ENCODE assay signal across 8 cellular contexts in genomic region chr3:354433-354832, GRCh38.
A peak's percentile ranks its signal among the peaks of the same experiment; 100 is the strongest.
DNase-seq lines count a peak whose midpoint lies in the region; TF ChIP-seq lines count a peak whose summit lies in the region.

No MANE protein-coding gene starts in this region.

- no peaks in the 10 kb centered on the region for H3K36me3 Mint-ChIP-seq in T-helper 2 cell treated with Interferon-gamma antibody and Interleukin-4, amounts not matched to agents 5 μg/mL and 100 μg/mL, for 36 hours (ENCODE audit: low read depth)

- no peaks in the 10 kb centered on the region for H3K27me3 Mint-ChIP-seq in T-helper 2 cell treated with Interferon-gamma antibody and Interleukin-4, amounts not matched to agents 5 μg/mL and 100 μg/mL, for 36 hours (ENCODE audit: low read depth)

- peaks cover under 1% of the 10 kb centered on the region for H3K9me3 Mint-ChIP-seq in T-helper 2 cell treated with Interferon-gamma antibody and Interleukin-4, amounts not matched to agents 5 μg/mL and 100 μg/mL, for 36 hours

- H3K27ac Mint-ChIP-seq in T-helper 2 cell treated with Interferon-gamma antibody and Interleukin-4, amounts not matched to agents 5 μg/mL and 100 μg/mL, for 36 hours = no peak overlapping the region

- H3K27ac ChIP-seq in parathyroid adenoma = no peak overlapping the region

- no peak overlapping the region for H3K4me3 Mint-ChIP-seq in T-helper 2 cell treated with Interferon-gamma antibody and Interleukin-4, amounts not matched to agents 5 μg/mL and 100 μg/mL, for 36 hours

- peak; percentile 31 for DNase-seq in AG10803 (ENCODE audit: low read depth)
- DNase-seq in HFF-Myc (ENCODE audit: extremely low read depth, low read depth) = peak; percentile 7
- peak; percentile 84 for DNase-seq in NAMALWA (ENCODE audit: low spot score)
- peak; percentile 17 for DNase-seq in T-helper 2 cell treated with Interferon-gamma antibody and Interleukin-4, amounts not matched to agents 5 μg/mL and 100 μg/mL, for 36 hours (ENCODE audit: low spot score)
- DNase-seq in fibroblast of the aortic adventitia (ENCODE audit: low read depth) = peak; percentile 37
- no peak for DNase-seq in ureter (ENCODE audit: low spot score)

- no peaks in the 10 kb centered on the region for H3K9me3 ChIP-seq in parathyroid adenoma (ENCODE audit: control insufficient read depth, low read length)

- no peaks in the 10 kb centered on the region for H3K79me2 ChIP-seq in parathyroid adenoma

- no peaks in the 10 kb centered on the region for H3K4me1 ChIP-seq in parathyroid adenoma

- no peaks in the 10 kb centered on the region for H3K4me1 Mint-ChIP-seq in T-helper 2 cell treated with Interferon-gamma antibody and Interleukin-4, amounts not matched to agents 5 μg/mL and 100 μg/mL, for 36 hours (ENCODE audit: low read depth)

- H3K27me3 ChIP-seq in parathyroid adenoma (ENCODE audit: control insufficient read depth, insufficient read depth, low read length) = no peaks in the 10 kb centered on the region

- no peak overlapping the region for H3K4me2 ChIP-seq in parathyroid adenoma (ENCODE audit: low read length)

- H3K4me3 ChIP-seq in AG10803 (ENCODE audit: low read length) = no peak overlapping the region
- H3K4me3 ChIP-seq in HFF-Myc (replicated peaks; ENCODE audit: low read depth, low read length) = no peak overlapping the region
- H3K4me3 ChIP-seq in fibroblast of the aortic adventitia (ENCODE audit: low read depth, low read length) = no peak overlapping the region
- no peak overlapping the region for H3K4me3 ChIP-seq in parathyroid adenoma (ENCODE audit: low read depth, low read length)

- no peak overlapping the region for H3K9ac ChIP-seq in parathyroid adenoma

- no peak overlapping the region for H2AFZ ChIP-seq in parathyroid adenoma

- TF ChIP-seq CTCF in AG10803 (conservative IDR thresholded peaks at IDR 0.05; ENCODE audit: low read length) = peak; percentile 82
- peak; percentile 79 for TF ChIP-seq CTCF in GM12872 (IDR thresholded peaks at IDR 0.05; ENCODE audit: insufficient read depth, low read depth, low read length)
- TF ChIP-seq CTCF in HFF-Myc (IDR thresholded peaks at IDR 0.05; ENCODE audit: low read depth, low read length, missing control alignments) = peak; percentile 63
- peak; percentile 76 for TF ChIP-seq CTCF in fibroblast of the aortic adventitia (IDR thresholded peaks at IDR 0.05; ENCODE audit: insufficient read depth, low read length)
- TF ChIP-seq CTCF in parathyroid adenoma (IDR thresholded peaks at IDR 0.05) = peak; percentile 56

- no peaks in the 10 kb centered on the region for H3K36me3 ChIP-seq in parathyroid adenoma (ENCODE audit: control insufficient read depth, insufficient read depth, low read length)
